ENCODE assay signal across 2 cellular contexts in genomic region chr3:127745656-127746399, GRCh38.
TF ChIP-seq lines count a peak whose summit lies in the region.

No MANE protein-coding gene starts in this region.

TF ChIP-seq in IMR-90, 13 proteins besides CTCF, POLR2A, EP300 and RAD21 (continued from another document):
- TF ChIP-seq MAZ (IDR thresholded peaks at IDR 0.05; ENCODE audit: borderline replicate concordance, low read depth, low read length) (no peak), SMC3 (IDR thresholded peaks at IDR 0.05; ENCODE audit: low read depth, low read length) (no peak), NFE2L2 (IDR thresholded peaks at IDR 0.05; ENCODE audit: low read depth, low read length) (no peak), CHD1 (IDR thresholded peaks at IDR 0.05; ENCODE audit: low read depth, low read length) (no peak), ELK1 (IDR thresholded peaks at IDR 0.05; ENCODE audit: borderline replicate concordance, low read depth, low read length) (no peak), CEBPB (IDR thresholded peaks at IDR 0.05; ENCODE audit: low read depth, low read length) (no peak), USF2 (IDR thresholded peaks at IDR 0.05; ENCODE audit: low read depth, low read length) (no peak)

TF ChIP-seq in SK-N-SH treated with all-trans-retinoic acid at 6 μM for 48 hours, 23 proteins besides CTCF, POLR2A, EP300 and RAD21 (continued from another document):
- TF ChIP-seq CSRNP3 (CRISPR knock-in tag; IDR thresholded peaks at IDR 0.05) = no peak
- TF ChIP-seq PATZ1 (CRISPR knock-in tag; IDR thresholded peaks at IDR 0.05; ENCODE audit: borderline replicate concordance) = no peak
- no peak for TF ChIP-seq PPARA (CRISPR knock-in tag; IDR thresholded peaks at IDR 0.05; ENCODE audit: borderline replicate concordance)
- no peak for TF ChIP-seq POU6F1 (CRISPR knock-in tag; IDR thresholded peaks at IDR 0.05; ENCODE audit: borderline replicate concordance, low read depth)
- no peak for TF ChIP-seq ISL1 (CRISPR knock-in tag; IDR thresholded peaks at IDR 0.05)
- no peak for TF ChIP-seq TCF4 (CRISPR knock-in tag; IDR thresholded peaks at IDR 0.05; ENCODE audit: borderline replicate concordance)
- TF ChIP-seq CREB5 (CRISPR knock-in tag; IDR thresholded peaks at IDR 0.05; ENCODE audit: low read depth) = no peak
- TF ChIP-seq ZNF8 (CRISPR knock-in tag; IDR thresholded peaks at IDR 0.05) = no peak
- TF ChIP-seq CSDC2 (CRISPR knock-in tag; IDR thresholded peaks at IDR 0.05) = no peak
- TF ChIP-seq ZNF565 (CRISPR knock-in tag; conservative IDR thresholded peaks at IDR 0.05; ENCODE audit: low read depth) = no peak
- TF ChIP-seq TSHZ2 (CRISPR knock-in tag; IDR thresholded peaks at IDR 0.05) = no peak
- no peak for TF ChIP-seq SNAI2 (CRISPR knock-in tag; IDR thresholded peaks at IDR 0.05)
